19 cellular contexts compared by ENCODE assay signal in the genomic region with DNA sequence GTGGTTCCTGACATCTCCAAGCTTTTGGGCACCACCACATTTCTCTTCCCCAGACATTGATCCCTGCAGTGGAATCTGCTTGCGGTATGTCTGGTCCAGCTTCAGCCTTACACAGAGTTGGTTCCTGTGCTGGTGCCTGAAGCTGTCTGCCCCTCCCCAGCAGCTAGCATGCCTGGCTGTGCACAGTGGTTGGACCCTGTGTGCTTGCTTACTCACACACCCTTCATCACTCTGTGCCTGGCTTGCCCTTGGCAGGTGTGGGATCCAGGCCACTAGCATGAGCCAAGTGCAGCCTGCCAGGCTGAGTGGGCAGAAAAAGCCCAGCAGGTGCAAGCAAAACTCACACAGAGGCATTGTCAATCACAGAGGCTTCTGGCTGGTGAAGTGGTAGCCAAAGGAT.
DNase-seq lines count a peak whose midpoint lies in the region; ATAC-seq and TF ChIP-seq lines count a peak whose summit lies in the region.
"Had no signal": no experiment of that assay in that cellular context is flagged by ENCODE, and none has a peak within 500 bp of the region (broad histone marks: within the 10 kb centered on the region; RNA-seq: fewer than 3 reads in every experiment).

No MANE protein-coding gene starts in this region.

- in situ Hi-C loops in ACHN (cut with HindIII; ENCODE audit: low pct_ligation_motif_present, low pct_unique_long_range_greater_than_20kb, low sequenced_read_pairs), result no loop called here

- no peak overlapping the region for H3K4me3 Mint-ChIP-seq in CD4-positive, alpha-beta T cell
- H3K4me3 Mint-ChIP-seq: B cell; CD8-positive, alpha-beta memory T cell; IgD-negative memory B cell had no signal

- H3K27me3 Mint-ChIP-seq in CD4-positive, alpha-beta T cell, result no peaks in the 10 kb centered on the region
- H3K27me3 Mint-ChIP-seq: B cell; CD8-positive, alpha-beta memory T cell; IgD-negative memory B cell had no signal

- POLR2A ChIA-PET in CD4-positive, alpha-beta T cell (lab: Charles Lee), result no interaction called here

- H3K4me1 Mint-ChIP-seq in CD4-positive, alpha-beta T cell (ENCODE audit: low read depth), result no peaks in the 10 kb centered on the region
- H3K4me1 Mint-ChIP-seq: B cell; CD8-positive, alpha-beta memory T cell; IgD-negative memory B cell had no signal

- peak overlapping the region; percentile 40 for H3K27ac ChIP-seq in left ventricle myocardium inferior (replicated peaks)
- no peak overlapping the region for H3K27ac ChIP-seq in CD4-positive, alpha-beta T cell (ENCODE audit: low read depth, low read length)
- H3K27ac ChIP-seq: BLaER1 treated with 17β-estradiol and CSF1 and Interleukin-3, amounts not matched to agents 10 nM and 100 nM; GM23248 had no signal

- H3K4me1 ChIP-seq in left ventricle myocardium inferior, result no peaks in the 10 kb centered on the region
- H3K4me1 ChIP-seq: BLaER1 treated with 17β-estradiol and CSF1 and Interleukin-3, amounts not matched to agents 10 nM and 100 nM; Caco-2; HAP-1 had no signal

- no peaks in the 10 kb centered on the region for H3K9me3 ChIP-seq in left ventricle myocardium inferior (replicated peaks)
- H3K9me3 ChIP-seq in CD4-positive, alpha-beta T cell (ENCODE audit: control insufficient read depth, low read length), result no peaks in the 10 kb centered on the region
- H3K9me3 ChIP-seq: Caco-2, HAP-1 had no signal

- intact Hi-C loops in left ventricle myocardium inferior (cut with micrococcal nuclease), result no loop called here
- intact Hi-C loops in CD4-positive, alpha-beta T cell (cut with DNase I, micrococcal nuclease), result no loop called here

- peak; percentile 8 for DNase-seq in NCI-H748 (lab: John Stamatoyannopoulos, UW; ENCODE audit: unreplicated experiment)
- DNase-seq in NCI-H748 treated with DMSO at 0.1 percent for 48 hours (lab: John Stamatoyannopoulos, UW), result no peak
- peak; percentile 1 for DNase-seq in ACHN
- DNase-seq in SHP77 treated with DMSO at 0.1 percent for 48 hours (lab: John Stamatoyannopoulos, UW), result peak; percentile 7
- peak; percentile 37 for DNase-seq in left ventricle myocardium inferior
- no peak for DNase-seq in CD4-positive, alpha-beta T cell
- no peak for DNase-seq in effector CD4-positive, alpha-beta T cell
- no peak for DNase-seq in T-helper 2 cell
- DNase-seq: 8988T; Caco-2; CD8-positive, alpha-beta memory T cell; DMS79 treated with DMSO at 0.1 percent for 48 hours; GF-D8; GM23248 had no signal

- ATAC-seq in CD4-positive, alpha-beta T cell (ENCODE audit: poor library complexity), result no peak
- ATAC-seq: HepG2 had no signal

- no peak overlapping the region for H3K4me3 ChIP-seq in left ventricle myocardium inferior
- H3K4me3 ChIP-seq: BLaER1 treated with 17β-estradiol and CSF1 and Interleukin-3, amounts not matched to agents 10 nM and 100 nM; GM23248; HAP-1 had no signal

- no peaks in the 10 kb centered on the region for H3K27me3 ChIP-seq in left ventricle myocardium inferior (ENCODE audit: low read depth)
- H3K27me3 ChIP-seq in CD4-positive, alpha-beta T cell (ENCODE audit: control insufficient read depth, insufficient read depth, low read length), result no peaks in the 10 kb centered on the region

- H3K36me3 Mint-ChIP-seq in CD4-positive, alpha-beta T cell (ENCODE audit: low read depth), result no peaks in the 10 kb centered on the region

- no peaks in the 10 kb centered on the region for H3K36me3 ChIP-seq in left ventricle myocardium inferior
- H3K36me3 ChIP-seq: BLaER1 treated with 17β-estradiol and CSF1 and Interleukin-3, amounts not matched to agents 10 nM and 100 nM; HAP-1 had no signal

- no peak overlapping the region for H3K27ac Mint-ChIP-seq in CD4-positive, alpha-beta T cell
- H3K27ac Mint-ChIP-seq: B cell; CD8-positive, alpha-beta memory T cell; IgD-negative memory B cell had no signal

- TF ChIP-seq CTCF in left ventricle myocardium inferior (IDR thresholded peaks at IDR 0.05; ENCODE audit: borderline replicate concordance), result no peak
- TF ChIP-seq CTCF in CD4-positive, alpha-beta T cell (IDR thresholded peaks at IDR 0.05), result no peak

- peaks cover 6% of the 10 kb centered on the region for H3K9me3 Mint-ChIP-seq in CD4-positive, alpha-beta T cell

- CTCF ChIA-PET in CD4-positive, alpha-beta T cell (lab: Charles Lee), result no interaction called here

Comparison
In these comparisons a context has a peak if more than half of its experiments do, and no peak if none do; other contexts are left out.
1. DNase-seq: peak in NCI-H748 (single experiment), ACHN (single experiment), SHP77 treated with DMSO at 0.1 percent for 48 hours (single experiment) and left ventricle myocardium inferior (single experiment); none in NCI-H748 treated with DMSO at 0.1 percent for 48 hours (single experiment), CD4-positive, alpha-beta T cell (0 of 10), effector CD4-positive, alpha-beta T cell (single experiment) and T-helper 2 cell (0 of 5).